In genomic region chr5:109173395-109173794, GRCh38 we compare ENCODE assay signal across 20 cellular contexts.
"Had no signal": no experiment of that assay in that cellular context is flagged by ENCODE, and none has a peak within 500 bp of the region (broad histone marks: within the 10 kb centered on the region; RNA-seq: fewer than 3 reads in every experiment).

No MANE protein-coding gene starts in this region.

- H3K27me3 ChIP-seq: Peyer's patch, SJSA1 had no signal

- H3K36me3 ChIP-seq: Peyer's patch, SJSA1 had no signal

- H3K4me2 ChIP-seq: PC-9 had no signal

- H3K4me1 ChIP-seq: Peyer's patch, SJSA1 had no signal

- DNase-seq: KBM-7, MV-4-11, NCI-H1048, NCI-H1105, NCI-H1417, NCI-H1436 treated with DMSO at 0.1 percent for 48 hours, NCI-H1694, NCI-H187 treated with DMSO at 0.1 percent for 48 hours, NCI-H2029 treated with DMSO at 0.1 percent for 48 hours, NCI-H2171 treated with DMSO at 0.1 percent for 48 hours, NCI-H345, NCI-H524, NCI-H69, NCI-H774, PC-9, Peyer's patch, Right ventricle myocardium superior, SIG-M5 had no signal

- H3K4me3 ChIP-seq: PC-9, Peyer's patch, SJSA1, SK-N-MC had no signal

- H2AFZ ChIP-seq: PC-9 had no signal

- H3K27ac ChIP-seq: PC-9, Peyer's patch, SJSA1, SK-N-MC had no signal
